In the genomic region with DNA sequence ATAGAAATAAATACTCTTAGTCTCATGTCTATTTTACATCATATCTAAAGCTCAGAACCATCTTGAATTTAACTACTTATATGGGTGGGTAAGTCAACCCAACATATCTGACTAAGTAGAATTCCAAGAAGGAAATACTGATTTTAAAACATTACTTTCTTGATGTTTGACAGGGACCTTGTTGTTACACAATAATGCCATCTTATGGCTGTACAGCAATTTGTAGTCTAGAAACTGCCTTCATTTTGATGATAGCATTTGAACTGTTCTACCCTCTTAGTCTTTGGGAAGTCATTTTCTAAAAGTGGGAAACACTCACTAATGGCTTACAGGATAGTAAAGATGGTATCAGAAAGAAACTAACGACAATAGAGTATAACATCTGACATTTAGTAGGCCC, we compare ENCODE assay signal across 19 cellular contexts.
"Had no signal": no experiment of that assay in that cellular context is flagged by ENCODE, and none has a peak within 500 bp of the region (broad histone marks: within the 10 kb centered on the region; RNA-seq: fewer than 3 reads in every experiment).

No MANE protein-coding gene starts in this region.

- H3K36me3 Mint-ChIP-seq: stimulated activated effector memory CD8-positive, alpha-beta T cell treated with anti-CD3 and anti-CD28 coated beads, Interleukin-12 subunit alpha, Interleukin-12 subunit beta, amount 100 ng/mL, for 72 hours had no signal

- ATAC-seq: foreskin keratinocyte; left colon; left ventricle myocardium superior; stimulated activated effector memory CD8-positive, alpha-beta T cell treated with anti-CD3 and anti-CD28 coated beads, Interleukin-12 subunit alpha, Interleukin-12 subunit beta, amount 100 ng/mL, for 72 hours; stimulated activated naive CD8-positive, alpha-beta T cell treated with anti-CD3 and anti-CD28 coated beads, Interleukin-15, Interleukin-2, amounts not matched to agents 100 U/mL and 50 U/mL, for 24 hours had no signal

- H3K27me3 ChIP-seq: colonic mucosa, foreskin keratinocyte, right atrium auricular region, tibial artery, upper lobe of left lung, uterus had no signal

- H3K27ac ChIP-seq: colonic mucosa, foreskin keratinocyte, right atrium auricular region, tibial artery, upper lobe of left lung, uterus had no signal

- H3K36me3 ChIP-seq: colonic mucosa, right atrium auricular region, tibial artery, upper lobe of left lung, uterus had no signal

- H3K4me3 ChIP-seq: colonic mucosa, lung, right atrium auricular region, tibial artery, upper lobe of left lung, uterus had no signal

- H3K4me3 Mint-ChIP-seq: endodermal cell; nephron; stimulated activated effector memory CD8-positive, alpha-beta T cell treated with anti-CD3 and anti-CD28 coated beads, Interleukin-12 subunit alpha, Interleukin-12 subunit beta, amount 100 ng/mL, for 72 hours had no signal

- H3K27ac Mint-ChIP-seq: endodermal cell; nephron; stimulated activated effector memory CD8-positive, alpha-beta T cell treated with anti-CD3 and anti-CD28 coated beads, Interleukin-12 subunit alpha, Interleukin-12 subunit beta, amount 100 ng/mL, for 72 hours had no signal

- H3K9me3 ChIP-seq: colonic mucosa, right atrium auricular region, tibial artery, upper lobe of left lung, uterus had no signal

- H3K4me1 Mint-ChIP-seq: nephron; stimulated activated effector memory CD8-positive, alpha-beta T cell treated with anti-CD3 and anti-CD28 coated beads, Interleukin-12 subunit alpha, Interleukin-12 subunit beta, amount 100 ng/mL, for 72 hours had no signal

- DNase-seq: colonic mucosa; effector CD4-positive, alpha-beta T cell; endodermal cell; erythroblast; foreskin keratinocyte; left colon; left ventricle myocardium superior; mesenchymal stem cell; midbrain; stimulated activated CD4-positive, alpha-beta T cell treated with anti-CD3 and anti-CD28 coated beads, Interleukin-4, amount 100 ng/mL, for 1 hour; stimulated activated CD8-positive, alpha-beta memory T cell treated with anti-CD3 and anti-CD28 coated beads, Interleukin-4, amount 100 ng/mL, for 48 hours; stimulated activated naive CD8-positive, alpha-beta T cell treated with anti-CD3 and anti-CD28 coated beads, Interleukin-15, Interleukin-2, amounts not matched to agents 100 U/mL and 50 U/mL, for 24 hours; tibial artery; upper lobe of left lung; uterus had no signal
